Comparison of ENCODE assay signal across 1 cellular context in the genomic region with DNA sequence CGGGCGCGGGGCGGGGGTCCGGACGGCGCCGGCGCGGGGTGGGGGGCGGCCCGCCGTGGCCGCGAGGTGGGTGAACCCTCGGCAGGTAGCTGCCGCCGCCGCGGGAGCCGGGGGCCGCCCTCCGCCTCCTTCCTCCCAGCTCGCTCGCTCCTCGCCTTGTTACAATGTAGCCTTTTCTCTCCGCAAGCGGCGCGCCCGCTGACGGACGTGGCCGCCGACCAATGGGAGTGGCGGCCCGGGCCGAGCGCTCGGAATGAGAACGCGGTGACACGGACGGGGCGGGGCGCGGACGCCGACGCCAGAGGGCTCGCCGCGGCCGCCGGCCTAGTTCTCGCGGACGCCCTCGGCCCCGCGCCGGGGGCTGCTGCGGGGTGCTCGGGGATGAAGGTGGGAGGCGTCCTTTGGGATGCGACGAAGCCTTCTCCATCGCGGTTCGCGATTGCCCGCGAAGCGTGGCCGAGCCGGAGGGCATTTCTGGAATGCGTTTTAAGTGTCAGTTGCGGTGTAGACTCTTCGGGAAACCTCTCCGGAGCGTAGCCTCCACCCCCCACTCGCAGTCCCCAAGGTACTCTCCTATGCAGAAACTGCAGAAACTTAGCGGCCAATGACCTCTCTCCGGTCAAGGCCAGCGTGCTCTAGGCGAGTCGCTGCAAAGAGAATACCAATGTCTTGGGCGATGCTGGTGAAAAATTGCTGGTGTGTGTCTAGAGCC.
A peak's percentile ranks its signal among the peaks of the same experiment; 100 is the strongest.
TF ChIP-seq lines count a peak whose summit lies in the region.

No MANE protein-coding gene starts in this region.

TF ChIP-seq in HepG2, 621 proteins besides CTCF, POLR2A, EP300 and RAD21 (continued from another document and continues in another):
- TF ChIP-seq, protein P1, sequence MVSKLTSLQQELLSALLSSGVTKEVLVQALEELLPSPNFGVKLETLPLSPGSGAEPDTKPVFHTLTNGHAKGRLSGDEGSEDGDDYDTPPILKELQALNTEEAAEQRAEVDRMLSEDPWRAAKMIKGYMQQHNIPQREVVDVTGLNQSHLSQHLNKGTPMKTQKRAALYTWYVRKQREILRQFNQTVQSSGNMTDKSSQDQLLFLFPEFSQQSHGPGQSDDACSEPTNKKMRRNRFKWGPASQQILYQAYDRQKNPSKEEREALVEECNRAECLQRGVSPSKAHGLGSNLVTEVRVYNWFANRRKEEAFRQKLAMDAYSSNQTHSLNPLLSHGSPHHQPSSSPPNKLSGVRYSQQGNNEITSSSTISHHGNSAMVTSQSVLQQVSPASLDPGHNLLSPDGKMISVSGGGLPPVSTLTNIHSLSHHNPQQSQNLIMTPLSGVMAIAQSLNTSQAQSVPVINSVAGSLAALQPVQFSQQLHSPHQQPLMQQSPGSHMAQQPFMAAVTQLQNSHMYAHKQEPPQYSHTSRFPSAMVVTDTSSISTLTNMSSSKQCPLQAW (CRISPR knock-in tag; IDR thresholded peaks at IDR 0.05) = no peak
- TF ChIP-seq MTA3 (CRISPR knock-in tag; IDR thresholded peaks at IDR 0.05) (no peak), ZNF333 (CRISPR knock-in tag; IDR thresholded peaks at IDR 0.05; ENCODE audit: borderline replicate concordance) (peak; percentile 46; the same call in 1 of the 2 replicates), ZSCAN21 (CRISPR knock-in tag; IDR thresholded peaks at IDR 0.05; ENCODE audit: borderline replicate concordance) (peak; percentile 77; the same call in 1 of the 2 replicates), REPIN1 (CRISPR knock-in tag; IDR thresholded peaks at IDR 0.05; ENCODE audit: borderline replicate concordance, low read depth) (no peak), ZNF451 (CRISPR knock-in tag; IDR thresholded peaks at IDR 0.05) (peak; percentile 47; the same call in 1 of the 2 replicates), LCORL (IDR thresholded peaks at IDR 0.05) (no peak), LCORL (CRISPR knock-in tag; IDR thresholded peaks at IDR 0.05) (0 out of 2 replicates have a peak, but pooled peaks have one; percentile 26), CBX2 (IDR thresholded peaks at IDR 0.05; ENCODE audit: low read depth, low read length) (no peak), CBX2 (CRISPR knock-in tag; IDR thresholded peaks at IDR 0.05; ENCODE audit: low read depth) (no peak), MAZ (IDR thresholded peaks at IDR 0.05; ENCODE audit: borderline replicate concordance, low read depth, low read length) (peak; percentile 21; the same call in 1 of the 2 replicates), MAZ (CRISPR knock-in tag; IDR thresholded peaks at IDR 0.05; ENCODE audit: low read depth) (peak; percentile 75; the same call in 1 of the 2 replicates), ZNF292 (CRISPR knock-in tag; IDR thresholded peaks at IDR 0.05; ENCODE audit: borderline replicate concordance, low read depth) (peak; percentile 28; the same call in 1 of the 2 replicates), DMAP1 (CRISPR knock-in tag; IDR thresholded peaks at IDR 0.05) (peak; percentile 37; the same call in 1 of the 2 replicates), AGO2 (optimal IDR thresholded peaks at IDR 0.05; ENCODE audit: low read depth, low read length) (peak; percentile 3), KLF16 (CRISPR knock-in tag; IDR thresholded peaks at IDR 0.05) (peak in 1 of 2 experiments; percentile 47; a peak in 2 of 4 replicates), ZNF441 (CRISPR knock-in tag; IDR thresholded peaks at IDR 0.05; ENCODE audit: borderline replicate concordance) (0 out of 2 replicates have a peak, but pooled peaks have one; percentile 59), ZNF768 (CRISPR knock-in tag; IDR thresholded peaks at IDR 0.05) (peak; percentile 35; the same call in 1 of the 2 replicates), HHEX (CRISPR knock-in tag; IDR thresholded peaks at IDR 0.05) (no peak), KAT8 (CRISPR knock-in tag; IDR thresholded peaks at IDR 0.05) (peak; percentile 34; the same call in 1 of the 2 replicates), ZNF577 (CRISPR knock-in tag; IDR thresholded peaks at IDR 0.05; ENCODE audit: borderline replicate concordance, low read depth) (no peak), ZFAT (CRISPR knock-in tag; conservative IDR thresholded peaks at IDR 0.05) (0 out of 2 replicates have a peak, but pooled peaks have one; percentile 33), WIZ (CRISPR knock-in tag; IDR thresholded peaks at IDR 0.05) (no peak), MZF1 (CRISPR knock-in tag; IDR thresholded peaks at IDR 0.05; ENCODE audit: borderline replicate concordance) (no peak), EED (CRISPR knock-in tag; IDR thresholded peaks at IDR 0.05) (no peak), ZNF274 (CRISPR knock-in tag; IDR thresholded peaks at IDR 0.05) (peak; percentile 62; the same call in 1 of the 2 replicates), DR1 (CRISPR knock-in tag; IDR thresholded peaks at IDR 0.05) (peak; percentile 61; the same call in 1 of the 2 replicates), ZNF468 (CRISPR knock-in tag; IDR thresholded peaks at IDR 0.05) (peak; percentile 56; the same call in 1 of the 2 replicates), CCDC6 (CRISPR knock-in tag; IDR thresholded peaks at IDR 0.05) (0 out of 2 replicates have a peak, but pooled peaks have one; percentile 29), ZSCAN25 (CRISPR knock-in tag; IDR thresholded peaks at IDR 0.05) (peak; percentile 50; the same call in 1 of the 2 replicates), NFKB2 (CRISPR knock-in tag; IDR thresholded peaks at IDR 0.05; ENCODE audit: borderline replicate concordance) (peak; percentile 47; the same call in 1 of the 2 replicates), ZMYM2 (CRISPR knock-in tag; IDR thresholded peaks at IDR 0.05) (no peak), ZNF547 (CRISPR knock-in tag; IDR thresholded peaks at IDR 0.05) (peak; percentile 37; the same call in 1 of the 2 replicates), ARNT2 (CRISPR knock-in tag; IDR thresholded peaks at IDR 0.05; ENCODE audit: low read depth) (peak; percentile 53; the same call in 1 of the 2 replicates), ARNT (IDR thresholded peaks at IDR 0.05) (no peak), ZNF569 (CRISPR knock-in tag; IDR thresholded peaks at IDR 0.05; ENCODE audit: borderline replicate concordance) (no peak), NR2F2 (IDR thresholded peaks at IDR 0.05; ENCODE audit: borderline replicate concordance, low read depth) (no peak)
- TF ChIP-seq, protein P2, sequence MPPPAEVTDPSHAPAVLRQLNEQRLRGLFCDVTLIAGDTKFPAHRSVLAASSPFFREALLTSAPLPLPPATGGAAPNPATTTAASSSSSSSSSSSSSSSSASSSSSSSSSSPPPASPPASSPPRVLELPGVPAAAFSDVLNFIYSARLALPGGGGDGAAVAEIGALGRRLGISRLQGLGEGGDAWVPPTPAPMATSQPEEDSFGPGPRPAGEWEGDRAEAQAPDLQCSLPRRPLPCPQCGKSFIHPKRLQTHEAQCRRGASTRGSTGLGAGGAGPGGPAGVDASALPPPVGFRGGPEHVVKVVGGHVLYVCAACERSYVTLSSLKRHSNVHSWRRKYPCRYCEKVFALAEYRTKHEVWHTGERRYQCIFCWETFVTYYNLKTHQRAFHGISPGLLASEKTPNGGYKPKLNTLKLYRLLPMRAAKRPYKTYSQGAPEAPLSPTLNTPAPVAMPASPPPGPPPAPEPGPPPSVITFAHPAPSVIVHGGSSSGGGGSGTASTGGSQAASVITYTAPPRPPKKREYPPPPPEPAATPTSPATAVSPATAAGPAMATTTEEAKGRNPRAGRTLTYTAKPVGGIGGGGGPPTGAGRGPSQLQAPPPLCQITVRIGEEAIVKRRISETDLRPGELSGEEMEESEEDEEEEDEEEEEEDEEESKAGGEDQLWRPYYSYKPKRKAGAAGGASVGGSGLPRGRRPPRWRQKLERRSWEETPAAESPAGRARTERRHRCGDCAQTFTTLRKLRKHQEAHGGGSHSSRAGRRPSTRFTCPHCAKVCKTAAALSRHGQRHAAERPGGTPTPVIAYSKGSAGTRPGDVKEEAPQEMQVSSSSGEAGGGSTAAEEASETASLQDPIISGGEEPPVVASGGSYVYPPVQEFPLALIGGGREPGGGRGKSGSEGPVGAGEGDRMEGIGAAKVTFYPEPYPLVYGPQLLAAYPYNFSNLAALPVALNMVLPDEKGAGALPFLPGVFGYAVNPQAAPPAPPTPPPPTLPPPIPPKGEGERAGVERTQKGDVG (CRISPR knock-in tag; IDR thresholded peaks at IDR 0.05; ENCODE audit: borderline replicate concordance) = no peak
- TF ChIP-seq, protein P3, sequence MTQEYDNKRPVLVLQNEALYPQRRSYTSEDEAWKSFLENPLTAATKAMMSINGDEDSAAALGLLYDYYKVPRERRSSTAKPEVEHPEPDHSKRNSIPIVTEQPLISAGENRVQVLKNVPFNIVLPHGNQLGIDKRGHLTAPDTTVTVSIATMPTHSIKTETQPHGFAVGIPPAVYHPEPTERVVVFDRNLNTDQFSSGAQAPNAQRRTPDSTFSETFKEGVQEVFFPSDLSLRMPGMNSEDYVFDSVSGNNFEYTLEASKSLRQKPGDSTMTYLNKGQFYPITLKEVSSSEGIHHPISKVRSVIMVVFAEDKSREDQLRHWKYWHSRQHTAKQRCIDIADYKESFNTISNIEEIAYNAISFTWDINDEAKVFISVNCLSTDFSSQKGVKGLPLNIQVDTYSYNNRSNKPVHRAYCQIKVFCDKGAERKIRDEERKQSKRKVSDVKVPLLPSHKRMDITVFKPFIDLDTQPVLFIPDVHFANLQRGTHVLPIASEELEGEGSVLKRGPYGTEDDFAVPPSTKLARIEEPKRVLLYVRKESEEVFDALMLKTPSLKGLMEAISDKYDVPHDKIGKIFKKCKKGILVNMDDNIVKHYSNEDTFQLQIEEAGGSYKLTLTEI (CRISPR knock-in tag; conservative IDR thresholded peaks at IDR 0.05) = no peak
- TF ChIP-seq, protein P4, sequence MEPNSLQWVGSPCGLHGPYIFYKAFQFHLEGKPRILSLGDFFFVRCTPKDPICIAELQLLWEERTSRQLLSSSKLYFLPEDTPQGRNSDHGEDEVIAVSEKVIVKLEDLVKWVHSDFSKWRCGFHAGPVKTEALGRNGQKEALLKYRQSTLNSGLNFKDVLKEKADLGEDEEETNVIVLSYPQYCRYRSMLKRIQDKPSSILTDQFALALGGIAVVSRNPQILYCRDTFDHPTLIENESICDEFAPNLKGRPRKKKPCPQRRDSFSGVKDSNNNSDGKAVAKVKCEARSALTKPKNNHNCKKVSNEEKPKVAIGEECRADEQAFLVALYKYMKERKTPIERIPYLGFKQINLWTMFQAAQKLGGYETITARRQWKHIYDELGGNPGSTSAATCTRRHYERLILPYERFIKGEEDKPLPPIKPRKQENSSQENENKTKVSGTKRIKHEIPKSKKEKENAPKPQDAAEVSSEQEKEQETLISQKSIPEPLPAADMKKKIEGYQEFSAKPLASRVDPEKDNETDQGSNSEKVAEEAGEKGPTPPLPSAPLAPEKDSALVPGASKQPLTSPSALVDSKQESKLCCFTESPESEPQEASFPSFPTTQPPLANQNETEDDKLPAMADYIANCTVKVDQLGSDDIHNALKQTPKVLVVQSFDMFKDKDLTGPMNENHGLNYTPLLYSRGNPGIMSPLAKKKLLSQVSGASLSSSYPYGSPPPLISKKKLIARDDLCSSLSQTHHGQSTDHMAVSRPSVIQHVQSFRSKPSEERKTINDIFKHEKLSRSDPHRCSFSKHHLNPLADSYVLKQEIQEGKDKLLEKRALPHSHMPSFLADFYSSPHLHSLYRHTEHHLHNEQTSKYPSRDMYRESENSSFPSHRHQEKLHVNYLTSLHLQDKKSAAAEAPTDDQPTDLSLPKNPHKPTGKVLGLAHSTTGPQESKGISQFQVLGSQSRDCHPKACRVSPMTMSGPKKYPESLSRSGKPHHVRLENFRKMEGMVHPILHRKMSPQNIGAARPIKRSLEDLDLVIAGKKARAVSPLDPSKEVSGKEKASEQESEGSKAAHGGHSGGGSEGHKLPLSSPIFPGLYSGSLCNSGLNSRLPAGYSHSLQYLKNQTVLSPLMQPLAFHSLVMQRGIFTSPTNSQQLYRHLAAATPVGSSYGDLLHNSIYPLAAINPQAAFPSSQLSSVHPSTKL (CRISPR knock-in tag; IDR thresholded peaks at IDR 0.05) = 0 out of 2 replicates have a peak, but pooled peaks have one; percentile 13
- TF ChIP-seq, protein P5, sequence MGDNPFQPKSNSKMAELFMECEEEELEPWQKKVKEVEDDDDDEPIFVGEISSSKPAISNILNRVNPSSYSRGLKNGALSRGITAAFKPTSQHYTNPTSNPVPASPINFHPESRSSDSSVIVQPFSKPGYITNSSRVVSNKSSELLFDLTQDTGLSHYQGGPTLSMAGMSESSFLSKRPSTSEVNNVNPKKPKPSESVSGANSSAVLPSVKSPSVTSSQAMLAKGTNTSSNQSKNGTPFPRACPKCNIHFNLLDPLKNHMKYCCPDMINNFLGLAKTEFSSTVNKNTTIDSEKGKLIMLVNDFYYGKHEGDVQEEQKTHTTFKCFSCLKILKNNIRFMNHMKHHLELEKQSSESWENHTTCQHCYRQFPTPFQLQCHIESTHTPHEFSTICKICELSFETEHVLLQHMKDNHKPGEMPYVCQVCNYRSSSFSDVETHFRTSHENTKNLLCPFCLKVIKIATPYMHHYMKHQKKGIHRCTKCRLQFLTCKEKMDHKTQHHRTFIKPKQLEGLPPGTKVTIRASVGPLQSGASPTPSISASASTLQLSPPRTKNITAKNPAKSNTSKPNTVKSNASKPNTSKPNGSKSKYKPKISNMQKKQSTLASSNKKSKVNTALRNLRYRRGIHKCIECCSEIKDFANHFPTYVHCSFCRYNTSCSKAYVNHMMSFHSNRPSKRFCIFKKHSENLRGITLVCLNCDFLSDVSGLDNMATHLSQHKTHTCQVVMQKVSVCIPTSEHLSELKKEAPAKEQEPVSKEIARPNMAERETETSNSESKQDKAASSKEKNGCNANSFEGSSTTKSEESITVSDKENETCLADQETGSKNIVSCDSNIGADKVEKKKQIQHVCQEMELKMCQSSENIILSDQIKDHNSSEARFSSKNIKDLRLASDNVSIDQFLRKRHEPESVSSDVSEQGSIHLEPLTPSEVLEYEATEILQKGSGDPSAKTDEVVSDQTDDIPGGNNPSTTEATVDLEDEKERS (CRISPR knock-in tag; IDR thresholded peaks at IDR 0.05) = no peak
- TF ChIP-seq, protein P6, sequence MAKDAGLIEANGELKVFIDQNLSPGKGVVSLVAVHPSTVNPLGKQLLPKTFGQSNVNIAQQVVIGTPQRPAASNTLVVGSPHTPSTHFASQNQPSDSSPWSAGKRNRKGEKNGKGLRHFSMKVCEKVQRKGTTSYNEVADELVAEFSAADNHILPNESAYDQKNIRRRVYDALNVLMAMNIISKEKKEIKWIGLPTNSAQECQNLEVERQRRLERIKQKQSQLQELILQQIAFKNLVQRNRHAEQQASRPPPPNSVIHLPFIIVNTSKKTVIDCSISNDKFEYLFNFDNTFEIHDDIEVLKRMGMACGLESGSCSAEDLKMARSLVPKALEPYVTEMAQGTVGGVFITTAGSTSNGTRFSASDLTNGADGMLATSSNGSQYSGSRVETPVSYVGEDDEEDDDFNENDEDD (CRISPR knock-in tag; IDR thresholded peaks at IDR 0.05; ENCODE audit: borderline replicate concordance) = peak; percentile 84; the same call in 1 of the 2 replicates
- TF ChIP-seq, protein P7, sequence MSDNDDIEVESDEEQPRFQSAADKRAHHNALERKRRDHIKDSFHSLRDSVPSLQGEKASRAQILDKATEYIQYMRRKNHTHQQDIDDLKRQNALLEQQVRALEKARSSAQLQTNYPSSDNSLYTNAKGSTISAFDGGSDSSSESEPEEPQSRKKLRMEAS (IDR thresholded peaks at IDR 0.05) = peak; percentile 52
- TF ChIP-seq, protein P8, sequence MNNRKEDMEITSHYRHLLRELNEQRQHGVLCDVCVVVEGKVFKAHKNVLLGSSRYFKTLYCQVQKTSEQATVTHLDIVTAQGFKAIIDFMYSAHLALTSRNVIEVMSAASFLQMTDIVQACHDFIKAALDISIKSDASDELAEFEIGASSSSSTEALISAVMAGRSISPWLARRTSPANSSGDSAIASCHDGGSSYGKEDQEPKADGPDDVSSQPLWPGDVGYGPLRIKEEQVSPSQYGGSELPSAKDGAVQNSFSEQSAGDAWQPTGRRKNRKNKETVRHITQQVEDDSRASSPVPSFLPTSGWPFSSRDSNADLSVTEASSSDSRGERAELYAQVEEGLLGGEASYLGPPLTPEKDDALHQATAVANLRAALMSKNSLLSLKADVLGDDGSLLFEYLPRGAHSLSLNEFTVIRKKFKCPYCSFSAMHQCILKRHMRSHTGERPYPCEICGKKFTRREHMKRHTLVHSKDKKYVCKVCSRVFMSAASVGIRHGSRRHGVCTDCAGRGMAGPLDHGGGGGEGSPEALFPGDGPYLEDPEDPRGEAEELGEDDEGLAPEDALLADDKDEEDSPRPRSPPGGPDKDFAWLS (CRISPR knock-in tag; IDR thresholded peaks at IDR 0.05; ENCODE audit: borderline replicate concordance) = no peak
